Comparison of ENCODE assay signal across 9 cellular contexts in genomic region chr13:50635504-50635903, GRCh38.
DNase-seq lines count a peak whose midpoint lies in the region; ATAC-seq, FAIRE-seq and TF ChIP-seq lines count a peak whose summit lies in the region.
"Had no signal": no experiment of that assay in that cellular context is flagged by ENCODE, and none has a peak within 500 bp of the region (broad histone marks: within the 10 kb centered on the region; RNA-seq: fewer than 3 reads in every experiment).

No MANE protein-coding gene starts in this region.

- no peaks in the 10 kb centered on the region for H3K9me3 ChIP-seq in parathyroid adenoma (ENCODE audit: control insufficient read depth, low read length)

- no peak overlapping the region for H2AFZ ChIP-seq in parathyroid adenoma

- peak overlapping the region; percentile 15 for H3K4me2 ChIP-seq in parathyroid adenoma (ENCODE audit: low read length)

- intact Hi-C loops in posterior vena cava (cut with DNase I): no loop called here

- no peak for DNase-seq in GM19239 (ENCODE audit: insufficient read length, low spot score)
- DNase-seq in cardiac fibroblast (ENCODE audit: low read depth in 2 of 2): peak; percentile 85 to 94
- no peak for DNase-seq in activated naive CD4-positive, alpha-beta T cell treated with anti-CD3 and anti-CD28 coated beads, Interleukin-2, amount 50 U/mL, for 16 hours
- no peak for DNase-seq in posterior vena cava (ENCODE audit: low spot score)
- DNase-seq in activated T-cell treated with anti-CD3 and anti-CD28 coated beads, Interleukin-2, amount 50 U/mL, for 4 hours: no peak

- TF ChIP-seq CTCF in cardiac fibroblast (IDR thresholded peaks at IDR 0.05; ENCODE audit: low read depth, low read length): no peak
- no peak for TF ChIP-seq CTCF in parathyroid adenoma (IDR thresholded peaks at IDR 0.05)

- H3K9ac ChIP-seq in parathyroid adenoma: no peak overlapping the region

- ATAC-seq in HG03139 (IDR thresholded peaks at IDR 0.05; ENCODE audit: unreplicated experiment): peak; percentile 26
- no peak for ATAC-seq in activated T-cell treated with anti-CD3 and anti-CD28 coated beads, Interleukin-2, amount 50 U/mL, for 4 hours
- ATAC-seq in GM18873 (IDR thresholded peaks at IDR 0.05; ENCODE audit: low FRiP score, unreplicated experiment): no peak

- H3K4me1 Mint-ChIP-seq in activated T-cell treated with anti-CD3 and anti-CD28 coated beads, Interleukin-2, amount 50 U/mL, for 4 hours (ENCODE audit: low read depth): no peaks in the 10 kb centered on the region

- no peak overlapping the region for H3K4me3 Mint-ChIP-seq in activated T-cell treated with anti-CD3 and anti-CD28 coated beads, Interleukin-2, amount 50 U/mL, for 4 hours
- H3K4me3 Mint-ChIP-seq: activated naive CD8-positive, alpha-beta T cell had no signal

- peak; percentile 81 for FAIRE-seq in GM19239 (lab: Jason Lieb, UNC)

- H3K36me3 ChIP-seq in parathyroid adenoma (ENCODE audit: control insufficient read depth, insufficient read depth, low read length): no peaks in the 10 kb centered on the region

- H3K27me3 Mint-ChIP-seq in activated T-cell treated with anti-CD3 and anti-CD28 coated beads, Interleukin-2, amount 50 U/mL, for 4 hours (ENCODE audit: low read depth): no peaks in the 10 kb centered on the region
- H3K27me3 Mint-ChIP-seq: activated naive CD8-positive, alpha-beta T cell had no signal

- no peak overlapping the region for H3K27ac ChIP-seq in parathyroid adenoma

- no peak overlapping the region for H3K4me3 ChIP-seq in cardiac fibroblast (replicated peaks in 1 of 2; ENCODE audit: low read depth in 2 of 2, low read length in 2 of 2)
- H3K4me3 ChIP-seq in parathyroid adenoma (ENCODE audit: low read depth, low read length): no peak overlapping the region

- no peaks in the 10 kb centered on the region for H3K36me3 Mint-ChIP-seq in activated T-cell treated with anti-CD3 and anti-CD28 coated beads, Interleukin-2, amount 50 U/mL, for 4 hours (ENCODE audit: insufficient read depth)
- H3K36me3 Mint-ChIP-seq: activated naive CD8-positive, alpha-beta T cell had no signal

- H3K79me2 ChIP-seq in parathyroid adenoma: no peaks in the 10 kb centered on the region

- no peaks in the 10 kb centered on the region for H3K4me1 ChIP-seq in parathyroid adenoma

- H3K27me3 ChIP-seq in parathyroid adenoma (ENCODE audit: control insufficient read depth, insufficient read depth, low read length): no peaks in the 10 kb centered on the region

- no peaks in the 10 kb centered on the region for H3K9me3 Mint-ChIP-seq in activated T-cell treated with anti-CD3 and anti-CD28 coated beads, Interleukin-2, amount 50 U/mL, for 4 hours

Comparison
In these comparisons a context has a peak if more than half of its experiments do, and no peak if none do; other contexts are left out.
1. DNase-seq: peak in cardiac fibroblast (2 of 2); none in GM19239 (single experiment), activated naive CD4-positive, alpha-beta T cell treated with anti-CD3 and anti-CD28 coated beads, Interleukin-2, amount 50 U/mL, for 16 hours (single experiment), posterior vena cava (single experiment) and activated T-cell treated with anti-CD3 and anti-CD28 coated beads, Interleukin-2, amount 50 U/mL, for 4 hours (single experiment).